11 cellular contexts compared by ENCODE assay signal in the genomic region with DNA sequence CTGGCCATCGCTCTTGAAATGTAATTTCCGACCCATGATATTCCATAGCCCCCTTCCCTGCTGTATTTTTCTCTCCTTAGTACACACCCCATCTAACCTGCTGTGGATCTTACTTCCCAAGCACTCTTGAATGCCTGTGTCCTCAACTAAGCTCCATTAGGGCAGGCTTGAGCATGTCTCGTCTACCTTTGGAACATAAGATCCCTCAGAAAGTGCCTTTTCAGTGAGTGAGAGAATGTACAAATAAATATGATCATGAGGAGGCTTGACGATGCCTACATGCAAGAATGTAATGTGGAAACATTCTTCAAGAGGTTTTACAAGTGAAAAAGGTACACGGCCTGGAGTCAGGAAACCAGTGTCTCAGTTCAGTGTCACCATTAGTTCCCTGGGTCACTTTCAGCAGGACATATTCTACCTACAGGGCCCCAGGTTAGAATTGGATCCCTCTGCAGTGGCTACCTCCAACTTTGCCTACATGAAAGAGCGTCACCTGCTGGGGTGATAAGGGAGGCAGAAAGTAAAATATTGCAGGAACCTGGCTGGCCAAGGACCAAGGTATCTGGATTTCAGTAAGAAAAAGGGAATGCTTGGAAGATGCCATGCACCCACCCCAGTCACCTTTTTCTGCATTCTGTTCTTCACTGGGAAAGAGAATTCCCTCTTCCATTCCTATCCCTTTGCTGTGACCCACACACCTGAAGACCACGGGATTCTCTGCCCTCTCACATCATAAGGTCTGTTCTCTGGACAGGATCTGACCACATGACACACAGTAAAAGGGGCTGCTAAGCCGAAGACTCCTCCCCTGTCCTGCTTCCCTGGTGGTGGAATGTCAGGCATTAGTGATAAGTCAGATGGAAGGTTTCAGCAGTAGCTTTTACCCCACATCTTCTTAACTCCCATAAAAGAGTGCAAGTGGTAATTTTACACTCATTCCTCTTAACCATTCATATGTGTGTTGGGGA. TPM values are rescaled to one million over a fixed set of nuclear protein-coding genes. Genes with fewer than 3 reads are reported as not detected.
A peak's percentile ranks its signal among the peaks of the same experiment; 100 is the strongest.
DNase-seq lines count a peak whose midpoint lies in the region; ATAC-seq and TF ChIP-seq lines count a peak whose summit lies in the region.
"Had no signal": no experiment of that assay in that cellular context is flagged by ENCODE, and none has a peak within 500 bp of the region (broad histone marks: within the 10 kb centered on the region; RNA-seq: fewer than 3 reads in every experiment).

No MANE protein-coding gene starts in this region.

- H3K4me1 Mint-ChIP-seq in HFFc6 (ENCODE audit: low read depth) = no peaks in the 10 kb centered on the region

- TF ChIP-seq POLR2A in body of pancreas (IDR thresholded peaks at IDR 0.05) = no peak

- POLR2A ChIA-PET in BJ (lab: Charles Lee) = interaction anchor here (0.6 kb wide), 1 partner anchor 19 kb away, joined by 5 read pairs; no protein-coding TSS in a partner anchor

- H3K27ac Mint-ChIP-seq in HFFc6 = no peak overlapping the region

- 46 to 47% methylated on average over 8 of the region's 8 CpGs for WGBS in body of pancreas, 2 donors
- 53% methylated on average over 8 of the region's 8 CpGs for WGBS in liver

- H3K9me3 Mint-ChIP-seq in HFFc6 = peaks cover 39% of the 10 kb centered on the region

- no peak overlapping the region for H3K4me3 Mint-ChIP-seq in HFFc6

- DNase-seq in BJ (ENCODE audit: low read depth) (no peak), HFFc6 (no peak), body of pancreas (no peak), NCI-H345 treated with DMSO at 0.1 percent for 48 hours (lab: John Stamatoyannopoulos, UW; ENCODE audit: unreplicated experiment) (no peak), Kasumi-1 (lab: John Stamatoyannopoulos, UW) (no peak)
- DNase-seq: NCI-H2081 treated with DMSO at 0.1 percent for 48 hours had no signal

- H3K4me3 ChIP-seq in BJ (ENCODE audit: low read depth, low read length) (no peak overlapping the region), body of pancreas (no peak overlapping the region), liver (ENCODE audit: low read depth in 1 of 3, low read length in 3 of 3) (peak overlapping the region in 2 of 3 donors; percentile 5 to 10)
- H3K4me3 ChIP-seq: SJCRH30 had no signal

- CTCF ChIA-PET in BJ (lab: Yijun Ruan, JAX) = interaction anchor here (0.8 to 4.6 kb wide), 8 partner anchors 10 to 276 kb away, joined by 3 to 20 read pairs (median 4); no protein-coding TSS in a partner anchor

- peak overlapping the region in 1 of 2 donors; percentile 41 for H3K9ac ChIP-seq in liver (ENCODE audit: low read depth in 1 of 2, low read length in 2 of 2)

- peak; percentile 93 to 95 for TF ChIP-seq RAD21 in liver (IDR thresholded peaks at IDR 0.05)

- H3K27ac ChIP-seq in body of pancreas (peak overlapping the region in 3 of 4 donors; percentile 34 to 69 (median 47)), liver (ENCODE audit: low read depth in 1 of 2, low read length in 2 of 2) (peak overlapping the region; percentile 58 to 77)
- H3K27ac ChIP-seq: SJCRH30 had no signal

- H3K27me3 ChIP-seq in BJ (ENCODE audit: control insufficient read depth, insufficient read depth, low read length) (no peaks in the 10 kb centered on the region; the same call in 1 of the 2 replicates), body of pancreas (no peaks in the 10 kb centered on the region), liver (ENCODE audit: control insufficient read depth in 4 of 4, insufficient read depth in 4 of 4, low read length in 3 of 4) (no peaks in the 10 kb centered on the region)
- H3K27me3 ChIP-seq: SJCRH30 had no signal

- peaks cover 4% of the 10 kb centered on the region; the same call in 1 of the 2 replicates for H3K36me3 Mint-ChIP-seq in HFFc6 (ENCODE audit: low read depth)

- H3K36me3 ChIP-seq in BJ (ENCODE audit: control insufficient read depth, insufficient read depth, low read length) (no peaks in the 10 kb centered on the region), body of pancreas (replicated peaks in 1 of 2; ENCODE audit: insufficient read depth in 1 of 2, low read depth in 2 of 2) (no peaks in the 10 kb centered on the region), liver (ENCODE audit: control insufficient read depth in 4 of 4, insufficient read depth in 3 of 4, low read depth in 1 of 4, low read length in 3 of 4) (no peaks in the 10 kb centered on the region)
- H3K36me3 ChIP-seq: SJCRH30 had no signal

- H3K9me3 ChIP-seq in body of pancreas (no peaks in the 10 kb centered on the region), liver (ENCODE audit: control insufficient read depth in 4 of 4, low read length in 3 of 4) (no peaks in the 10 kb centered on the region)
- H3K9me3 ChIP-seq: SJCRH30 had no signal

- ATAC-seq in body of pancreas (no peak), HG03521 (IDR thresholded peaks at IDR 0.05; ENCODE audit: unreplicated experiment) (no peak), HG03280 (IDR thresholded peaks at IDR 0.05; ENCODE audit: unreplicated experiment) (no peak)

- H3K27me3 Mint-ChIP-seq in HFFc6 (ENCODE audit: insufficient read depth) = no peaks in the 10 kb centered on the region; the same call in 1 of the 2 replicates

- intact Hi-C loops in body of pancreas (cut with DNase I) = no loop called here

- H3K4me1 ChIP-seq in body of pancreas (peaks cover 5% of the 10 kb centered on the region), liver (ENCODE audit: control insufficient read depth in 4 of 4, insufficient read depth in 4 of 4, low read length in 3 of 4) (peaks cover 1 to 31% (median 25%) of the 10 kb centered on the region in 4 donors)
- H3K4me1 ChIP-seq: SJCRH30 had no signal

- TF ChIP-seq CTCF in BJ (IDR thresholded peaks at IDR 0.05; ENCODE audit: insufficient read depth, low read depth, low read length) (peak; percentile 48), HFFc6 (IDR thresholded peaks at IDR 0.05) (peak; percentile 29; the same call in 1 of the 2 replicates), body of pancreas (IDR thresholded peaks at IDR 0.05) (peak in 4 of 7 experiments; percentile 29 to 41 (median 40)), liver (IDR thresholded peaks at IDR 0.05; ENCODE audit: low read depth, low read length, missing input control) (peak; percentile 80)

TF ChIP-seq in liver, 16 proteins besides CTCF, POLR2A, EP300 and RAD21 (continues in another document):
- TF ChIP-seq, protein P1, sequence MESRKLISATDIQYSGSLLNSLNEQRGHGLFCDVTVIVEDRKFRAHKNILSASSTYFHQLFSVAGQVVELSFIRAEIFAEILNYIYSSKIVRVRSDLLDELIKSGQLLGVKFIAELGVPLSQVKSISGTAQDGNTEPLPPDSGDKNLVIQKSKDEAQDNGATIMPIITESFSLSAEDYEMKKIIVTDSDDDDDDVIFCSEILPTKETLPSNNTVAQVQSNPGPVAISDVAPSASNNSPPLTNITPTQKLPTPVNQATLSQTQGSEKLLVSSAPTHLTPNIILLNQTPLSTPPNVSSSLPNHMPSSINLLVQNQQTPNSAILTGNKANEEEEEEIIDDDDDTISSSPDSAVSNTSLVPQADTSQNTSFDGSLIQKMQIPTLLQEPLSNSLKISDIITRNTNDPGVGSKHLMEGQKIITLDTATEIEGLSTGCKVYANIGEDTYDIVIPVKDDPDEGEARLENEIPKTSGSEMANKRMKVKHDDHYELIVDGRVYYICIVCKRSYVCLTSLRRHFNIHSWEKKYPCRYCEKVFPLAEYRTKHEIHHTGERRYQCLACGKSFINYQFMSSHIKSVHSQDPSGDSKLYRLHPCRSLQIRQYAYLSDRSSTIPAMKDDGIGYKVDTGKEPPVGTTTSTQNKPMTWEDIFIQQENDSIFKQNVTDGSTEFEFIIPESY (IDR thresholded peaks at IDR 0.05) = no peak
- TF ChIP-seq, protein P2, sequence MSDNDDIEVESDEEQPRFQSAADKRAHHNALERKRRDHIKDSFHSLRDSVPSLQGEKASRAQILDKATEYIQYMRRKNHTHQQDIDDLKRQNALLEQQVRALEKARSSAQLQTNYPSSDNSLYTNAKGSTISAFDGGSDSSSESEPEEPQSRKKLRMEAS (IDR thresholded peaks at IDR 0.05) = no peak
- TF ChIP-seq SP1 (IDR thresholded peaks at IDR 0.05) (peak; percentile 27), HNF4G (IDR thresholded peaks at IDR 0.05) (no peak), FOXA1 (IDR thresholded peaks at IDR 0.05) (no peak), JUND (IDR thresholded peaks at IDR 0.05) (no peak)

RNA-seq across cellular contexts. Expression of gene SERPINA1, which starts 24.6 kb away (rescaled TPM):
- polyA plus RNA-seq in BJ (2011; rRNA removed) (0.34 and 0.40 TPM in 2 replicates), liver (over 10,000 TPM; 28,447 to 47,972 TPM)
- 0.62 TPM in 1 of 2 replicates, not detected in the other for polyA minus RNA-seq in BJ (2011; rRNA and poly(A)+ RNA removed)
- under 1 TPM in 3 of 6 experiments, not detected in 3; 0.07 to 0.40 (median 0.17) TPM for total RNA-seq in HFFc6 (2021; fragmentation: NEBNext Ultra II Directional; extraction: Animal tissue kit (Norgen Biotek cat#: 25700))
- total RNA-seq in body of pancreas (10 to 100 TPM; 77.8 to 86.4 TPM), liver (over 10,000 TPM; 10,220 to 22,719 TPM)
- total RNA-seq: SJCRH30 had no signal

RNA-seq across cellular contexts. Expression of gene SERPINA11, which starts 39.6 kb away (rescaled TPM):
- polyA plus RNA-seq in BJ (2011; rRNA removed) (not detected in 2 replicates), liver (100 to 1,000 TPM; 145 to 283 TPM)
- not detected in 2 replicates for polyA minus RNA-seq in BJ (2011; rRNA and poly(A)+ RNA removed)
- total RNA-seq in HFFc6 (2021; fragmentation: NEBNext Ultra II Directional; extraction: Animal tissue kit (Norgen Biotek cat#: 25700)) = not detected
- total RNA-seq in body of pancreas (not detected), liver (10 to 100 TPM; 32.6 to 89.4 TPM)
- total RNA-seq: glomerular endothelial cell, SJCRH30 had no signal

RNA-seq across cellular contexts. Expression of gene SERPINA2, which starts 46.5 kb away (rescaled TPM):
- polyA plus RNA-seq in BJ (2011; rRNA removed) (not detected in 2 replicates), liver (not detected)
- polyA minus RNA-seq in BJ (2011; rRNA and poly(A)+ RNA removed) = not detected in 2 replicates
- total RNA-seq in HFFc6 (2021; fragmentation: NEBNext Ultra II Directional; extraction: Animal tissue kit (Norgen Biotek cat#: 25700)) = not detected
- total RNA-seq in body of pancreas (not detected), liver (not detected)
- total RNA-seq: glomerular endothelial cell, SJCRH30 had no signal

Comparison
In these comparisons a context has a peak if more than half of its experiments do, and no peak if none do; other contexts are left out.
1. H3K4me3 ChIP-seq: peak in liver (2 of 3); none in BJ (single experiment) and body of pancreas (0 of 2).
2. CTCF ChIP-seq: peak in every context shown above with its lines; median percentile 80 in liver; 48 in BJ; 40 in body of pancreas; 29 in HFFc6.
3. RNA of gene SERPINA1, which starts 24.6 kb away (total RNA-seq): 10,220 to 22,719 TPM in liver; 77.8 to 86.4 TPM in body of pancreas and 0.07 to 0.40 TPM in HFFc6; every median in the first group is over 100 times any median in the second.
4. RNA of gene SERPINA11, which starts 39.6 kb away (total RNA-seq): 32.6 to 89.4 TPM in liver; not detected in HFFc6 and not detected in body of pancreas; every median in the first group is over 10 times any median in the second.